In the genomic region with DNA sequence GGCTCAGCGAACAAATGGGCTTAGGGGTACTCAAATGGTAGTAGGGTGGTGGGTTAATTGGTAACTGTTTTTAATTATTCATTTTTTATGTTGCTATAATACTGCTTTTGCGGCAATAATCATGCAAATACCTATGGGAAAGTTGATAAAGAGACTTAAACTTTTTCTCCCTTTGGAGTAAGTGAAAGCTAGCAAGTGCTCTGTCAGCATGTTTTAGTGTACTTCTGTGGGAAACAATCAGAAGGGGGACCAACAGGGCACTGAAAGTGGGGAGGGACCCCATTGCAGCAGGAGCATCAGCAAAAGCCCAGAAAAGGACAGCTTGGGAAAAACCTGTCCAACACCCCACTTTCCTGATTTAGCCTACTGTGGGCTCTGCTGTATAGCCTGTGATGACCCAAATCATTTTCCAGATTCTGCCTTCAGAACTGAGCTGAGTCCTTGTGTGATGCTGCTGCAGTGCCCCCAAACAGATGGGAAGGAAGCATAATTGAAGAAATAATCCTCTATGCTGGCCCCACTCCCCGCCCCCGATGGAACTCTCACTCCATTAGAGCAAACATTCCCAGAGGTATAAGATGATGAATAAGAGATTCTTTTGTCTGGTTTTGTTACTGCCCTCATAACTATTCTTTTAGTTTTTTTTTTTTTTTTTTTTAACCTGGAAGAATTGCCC, we compare ENCODE assay signal across 22 cellular contexts.
DNase-seq lines count a peak whose midpoint lies in the region; ATAC-seq and TF ChIP-seq lines count a peak whose summit lies in the region.
"Had no signal": no experiment of that assay in that cellular context is flagged by ENCODE, and none has a peak within 500 bp of the region (broad histone marks: within the 10 kb centered on the region; RNA-seq: fewer than 3 reads in every experiment).

No MANE protein-coding gene starts in this region.

- H3K23ac ChIP-seq in IMR-90 (ENCODE audit: low read depth, low read length) (no peak overlapping the region), neuronal stem cell (ENCODE audit: low read depth, low read length, poor library complexity) (no peak overlapping the region)

- H3K4me1 Mint-ChIP-seq in activated CD4-positive, alpha-beta memory T cell treated with anti-CD3 and anti-CD28 coated beads, Interleukin-2, amount 10 ng/mL, durations not matched to agents 7 days and 5 days: no peaks in the 10 kb centered on the region
- H3K4me1 Mint-ChIP-seq: activated T-helper 17 cell treated with anti-CD3 and anti-CD28 coated beads, Interleukin-2, amount 50 U/mL, for 72 hours; immature natural killer cell had no signal

- H2BK20ac ChIP-seq in IMR-90 (ENCODE audit: low read depth, low read length): no peak overlapping the region

- POLR2A ChIA-PET in IMR-90 (lab: Charles Lee; ENCODE audit: unreplicated experiment): no interaction called here
- POLR2A ChIA-PET in activated CD4-positive, alpha-beta memory T cell treated with anti-CD3 and anti-CD28 coated beads, Interleukin-2, amount 10 ng/mL, durations not matched to agents 7 days and 5 days (lab: Charles Lee): no interaction called here

- no peak overlapping the region for H2BK12ac ChIP-seq in neuronal stem cell (ENCODE audit: low read length)

- H4K91ac ChIP-seq in IMR-90 (ENCODE audit: insufficient read depth, low read depth, low read length): no peak overlapping the region
- H4K91ac ChIP-seq in neuronal stem cell (ENCODE audit: low read depth, low read length, poor library complexity): no peak overlapping the region

- WGBS in IMR-90 (ENCODE audit: extremely low coverage in 2 of 2, insufficient read length in 1 of 2), 2 experiments: no CpG with 5 or more reads among the region's 4 CpGs
- WGBS in neuronal stem cell (ENCODE audit: extremely low coverage in 2 of 2, insufficient read length in 2 of 2, insufficient replicate concordance in 1 of 2), 2 donors: no CpG with 5 or more reads among the region's 4 CpGs

- no peak overlapping the region for H3K9ac ChIP-seq in IMR-90 (ENCODE audit: low read depth, low read length)
- H3K9ac ChIP-seq in rectal smooth muscle tissue (ENCODE audit: low read length): no peak overlapping the region
- no peak overlapping the region for H3K9ac ChIP-seq in neuronal stem cell (ENCODE audit: low read depth, low read length, poor library complexity)

- ATAC-seq in IMR-90 (ENCODE audit: low read depth): no peak
- ATAC-seq in HG03571 (IDR thresholded peaks at IDR 0.05; ENCODE audit: unreplicated experiment): no peak
- ATAC-seq: activated T-helper 17 cell treated with anti-CD3 and anti-CD28 coated beads, Interleukin-2, amount 50 U/mL, for 72 hours; body of pancreas; stimulated activated naive B cell treated with anti-CD40 and anti-IgM and Interleukin-4, amounts not matched to agents 10 μg/mL and 1 μg/mL and 100 μg/mL, for 72 hours had no signal

- H3K18ac ChIP-seq in IMR-90 (ENCODE audit: low read depth, low read length) (no peak overlapping the region; the same call in 1 of the 2 replicates), neuronal stem cell (ENCODE audit: low read length) (no peak overlapping the region)

- H3K4me3 ChIP-seq in IMR-90 (ENCODE audit: insufficient read depth, low read depth, low read length) (no peak overlapping the region), coronary artery (peak overlapping the region; percentile 52), rectal smooth muscle tissue (ENCODE audit: low read length) (no peak overlapping the region), neuronal stem cell (ENCODE audit: low read length in 2 of 2) (no peak overlapping the region)
- H3K4me3 ChIP-seq: body of pancreas, HAP-1, lower lobe of right lung had no signal

- H4K8ac ChIP-seq in IMR-90 (ENCODE audit: low read depth in 2 of 2, low read length in 2 of 2): no peak overlapping the region
- no peak overlapping the region for H4K8ac ChIP-seq in neuronal stem cell (ENCODE audit: low read depth, low read length)

- H3K27me3 ChIP-seq in IMR-90 (ENCODE audit: control insufficient read depth, insufficient read depth, low read length): no peaks in the 10 kb centered on the region
- H3K27me3 ChIP-seq in rectal smooth muscle tissue (ENCODE audit: control insufficient read depth, insufficient read depth, low read length): no peaks in the 10 kb centered on the region
- H3K27me3 ChIP-seq in neuronal stem cell (ENCODE audit: control insufficient read depth in 3 of 3, insufficient read depth in 3 of 3, low read depth in 1 of 3, low read length in 3 of 3): peaks cover 0 to 24% (median 0%) of the 10 kb centered on the region in 3 experiments
- H3K27me3 ChIP-seq: body of pancreas, tibial artery had no signal

- no peak overlapping the region for H3K56ac ChIP-seq in IMR-90 (ENCODE audit: extremely low read depth, insufficient read depth, low read length)

- peak; percentile 57 for DNase-seq in AG20443 (ENCODE audit: low spot score)
- peak; percentile 4 for DNase-seq in IMR-90
- no peak for DNase-seq in coronary artery (ENCODE audit: low spot score)
- no peak for DNase-seq in neuronal stem cell (ENCODE audit: low spot score)
- no peak for DNase-seq in activated CD4-positive, alpha-beta memory T cell treated with anti-CD3 and anti-CD28 coated beads, Interleukin-2, amount 10 ng/mL, durations not matched to agents 7 days and 5 days
- DNase-seq: activated CD4-positive, alpha-beta T cell treated with anti-CD3 and anti-CD28 coated beads for 4 hours; activated naive CD8-positive, alpha-beta T cell treated with anti-CD3 and anti-CD28 coated beads for 36 hours; AML-193; body of pancreas; endodermal cell; immature natural killer cell; lower lobe of right lung; NCI-H1092; NCI-H1930; NCI-H510A treated with DMSO at 0.1 percent for 48 hours; stimulated activated CD4-positive, alpha-beta T cell treated with anti-CD3 and anti-CD28 coated beads, Interleukin-1b, Interleukin-23, amount 100 ng/mL, for 48 hours; stimulated activated naive B cell treated with anti-CD40 and anti-IgM and Interleukin-4, amounts not matched to agents 10 μg/mL and 1 μg/mL and 100 μg/mL, for 72 hours had no signal

- no peak overlapping the region for H2AFZ ChIP-seq in IMR-90 (replicated peaks; ENCODE audit: low read length, poor library complexity)
- H2AFZ ChIP-seq in neuronal stem cell (ENCODE audit: low read length): no peak overlapping the region

- intact Hi-C loops in IMR-90 (cut with micrococcal nuclease): no loop called here

- H2BK15ac ChIP-seq in IMR-90 (ENCODE audit: low read depth, low read length) (no peak overlapping the region), neuronal stem cell (ENCODE audit: low read length) (no peak overlapping the region)

- dilution Hi-C loops in IMR-90 (cut with HindIII; ENCODE audit: low sequenced_read_pairs, unreplicated experiment): no loop called here

- no peaks in the 10 kb centered on the region for H3K36me3 Mint-ChIP-seq in activated CD4-positive, alpha-beta memory T cell treated with anti-CD3 and anti-CD28 coated beads, Interleukin-2, amount 10 ng/mL, durations not matched to agents 7 days and 5 days (ENCODE audit: low read depth)
- H3K36me3 Mint-ChIP-seq: activated naive CD8-positive, alpha-beta T cell treated with anti-CD3 and anti-CD28 coated beads for 36 hours; immature natural killer cell had no signal

- TF ChIP-seq CTCF in IMR-90 (conservative IDR thresholded peaks at IDR 0.05; ENCODE audit: low read depth, low read length) (no peak), coronary artery (IDR thresholded peaks at IDR 0.05) (no peak)

- H2BK120ac ChIP-seq in IMR-90 (ENCODE audit: low read depth, low read length) (no peak overlapping the region), neuronal stem cell (ENCODE audit: low read depth, low read length) (no peak overlapping the region)

- no peaks in the 10 kb centered on the region for H3K9me1 ChIP-seq in IMR-90 (ENCODE audit: insufficient read depth, low read length)

- H3K36me3 ChIP-seq in IMR-90 (ENCODE audit: control insufficient read depth, insufficient read depth, low read length) (no peaks in the 10 kb centered on the region), rectal smooth muscle tissue (ENCODE audit: control insufficient read depth, insufficient read depth, low read length) (no peaks in the 10 kb centered on the region), neuronal stem cell (replicated peaks in 1 of 2; ENCODE audit: control insufficient read depth in 2 of 2, insufficient read depth in 2 of 2, low read length in 2 of 2) (no peaks in the 10 kb centered on the region)
- H3K36me3 ChIP-seq: HAP-1, lower lobe of right lung, tibial artery had no signal

- no peak overlapping the region for H2BK5ac ChIP-seq in IMR-90 (ENCODE audit: low read depth, low read length, poor library complexity, severe bottlenecking)
- no peak overlapping the region for H2BK5ac ChIP-seq in neuronal stem cell (ENCODE audit: low read length)

- no peaks in the 10 kb centered on the region for H4K20me1 ChIP-seq in IMR-90 (ENCODE audit: insufficient read depth, low read length)

- no peak overlapping the region for H3K14ac ChIP-seq in IMR-90 (replicated peaks; ENCODE audit: low read depth, low read length)
- no peak overlapping the region for H3K14ac ChIP-seq in neuronal stem cell (ENCODE audit: low read length)

- H3K4me3 Mint-ChIP-seq in activated CD4-positive, alpha-beta memory T cell treated with anti-CD3 and anti-CD28 coated beads, Interleukin-2, amount 10 ng/mL, durations not matched to agents 7 days and 5 days: no peak overlapping the region
- H3K4me3 Mint-ChIP-seq: activated naive CD8-positive, alpha-beta T cell treated with anti-CD3 and anti-CD28 coated beads for 36 hours; activated T-helper 17 cell treated with anti-CD3 and anti-CD28 coated beads, Interleukin-2, amount 50 U/mL, for 72 hours; endodermal cell; immature natural killer cell; stimulated activated naive B cell treated with anti-CD40 and anti-IgM and Interleukin-4, amounts not matched to agents 10 μg/mL and 1 μg/mL and 100 μg/mL, for 72 hours had no signal

- no TSS peak for BruUV-seq in IMR-90 (replicated peaks; lab: Mats Ljungman, UMichigan)

- no peak overlapping the region for H3K27ac Mint-ChIP-seq in activated CD4-positive, alpha-beta memory T cell treated with anti-CD3 and anti-CD28 coated beads, Interleukin-2, amount 10 ng/mL, durations not matched to agents 7 days and 5 days
- H3K27ac Mint-ChIP-seq: activated naive CD8-positive, alpha-beta T cell treated with anti-CD3 and anti-CD28 coated beads for 36 hours; activated T-helper 17 cell treated with anti-CD3 and anti-CD28 coated beads, Interleukin-2, amount 50 U/mL, for 72 hours; endodermal cell; immature natural killer cell; stimulated activated naive B cell treated with anti-CD40 and anti-IgM and Interleukin-4, amounts not matched to agents 10 μg/mL and 1 μg/mL and 100 μg/mL, for 72 hours had no signal

- H3K4me2 ChIP-seq in IMR-90 (ENCODE audit: low read depth, low read length) (no peak overlapping the region), neuronal stem cell (ENCODE audit: insufficient read depth, low read length, poor library complexity, severe bottlenecking) (no peak overlapping the region)

- H4K5ac ChIP-seq in IMR-90 (ENCODE audit: low read depth, low read length): no peak overlapping the region

- H2AK5ac ChIP-seq in IMR-90 (ENCODE audit: low read depth, low read length) (no peak overlapping the region), neuronal stem cell (ENCODE audit: low read depth, low read length) (no peak overlapping the region)

- H3K27me3 Mint-ChIP-seq in activated CD4-positive, alpha-beta memory T cell treated with anti-CD3 and anti-CD28 coated beads, Interleukin-2, amount 10 ng/mL, durations not matched to agents 7 days and 5 days: no peaks in the 10 kb centered on the region
- H3K27me3 Mint-ChIP-seq: activated naive CD8-positive, alpha-beta T cell treated with anti-CD3 and anti-CD28 coated beads for 36 hours; activated T-helper 17 cell treated with anti-CD3 and anti-CD28 coated beads, Interleukin-2, amount 50 U/mL, for 72 hours; stimulated activated naive B cell treated with anti-CD40 and anti-IgM and Interleukin-4, amounts not matched to agents 10 μg/mL and 1 μg/mL and 100 μg/mL, for 72 hours had no signal

- TF ChIP-seq POLR2A in IMR-90 (IDR thresholded peaks at IDR 0.05; ENCODE audit: low read depth, low read length): no peak

- in situ Hi-C loops in IMR-90 (cut with MboI; ENCODE audit: low sequenced_read_pairs): no loop called here

- H3K27ac ChIP-seq in IMR-90 (ENCODE audit: insufficient read depth, low read length) (no peak overlapping the region), coronary artery (peak overlapping the region; percentile 55 to 76), rectal smooth muscle tissue (ENCODE audit: low read depth, low read length) (peak overlapping the region; percentile 58), neuronal stem cell (replicated peaks; ENCODE audit: low read length) (no peak overlapping the region)

- H3K4ac ChIP-seq in IMR-90 (ENCODE audit: low read depth, low read length): no peak overlapping the region
- no peak overlapping the region for H3K4ac ChIP-seq in neuronal stem cell (ENCODE audit: low read length)

- H3K79me1 ChIP-seq in IMR-90 (ENCODE audit: low read depth in 1 of 2, low read length in 2 of 2) (no peaks in the 10 kb centered on the region), neuronal stem cell (ENCODE audit: low read depth, low read length) (no peaks in the 10 kb centered on the region)

- H3K9me3 ChIP-seq in IMR-90 (ENCODE audit: control insufficient read depth, insufficient read depth, low read length) (no peaks in the 10 kb centered on the region), neuronal stem cell (replicated peaks in 1 of 2; ENCODE audit: control insufficient read depth in 2 of 2, insufficient read depth in 1 of 2, low read depth in 1 of 2, low read length in 2 of 2) (no peaks in the 10 kb centered on the region)
- H3K9me3 ChIP-seq: body of pancreas, HAP-1, lower lobe of right lung, tibial artery had no signal

- CTCF ChIA-PET in IMR-90 (lab: Yijun Ruan, JAX): interaction anchor here (0.6 kb wide), 1 partner anchor 20 kb away, joined by 3 read pairs; no protein-coding TSS in a partner anchor
- CTCF ChIA-PET in activated CD4-positive, alpha-beta memory T cell treated with anti-CD3 and anti-CD28 coated beads, Interleukin-2, amount 10 ng/mL, durations not matched to agents 7 days and 5 days (lab: Charles Lee): no interaction called here

- H3K4me1 ChIP-seq in IMR-90 (ENCODE audit: control insufficient read depth, insufficient read depth, low read length): peaks cover 9% of the 10 kb centered on the region
- H3K4me1 ChIP-seq in rectal smooth muscle tissue (ENCODE audit: control insufficient read depth, insufficient read depth, low read length): no peaks in the 10 kb centered on the region
- H3K4me1 ChIP-seq in neuronal stem cell (ENCODE audit: control insufficient read depth in 2 of 2, insufficient read depth in 1 of 2, low read depth in 1 of 2, low read length in 2 of 2): peaks cover 4 to 24% of the 10 kb centered on the region in 2 donors
- H3K4me1 ChIP-seq: body of pancreas, lower lobe of right lung had no signal

- no peak overlapping the region for H2AK9ac ChIP-seq in IMR-90 (replicated peaks; ENCODE audit: low read depth, low read length, poor library complexity)

- TF ChIP-seq RAD21 in IMR-90 (IDR thresholded peaks at IDR 0.05; ENCODE audit: low read length): no peak

- no peaks in the 10 kb centered on the region for H3K9me3 Mint-ChIP-seq in activated CD4-positive, alpha-beta memory T cell treated with anti-CD3 and anti-CD28 coated beads, Interleukin-2, amount 10 ng/mL, durations not matched to agents 7 days and 5 days
- H3K9me3 Mint-ChIP-seq: activated naive CD8-positive, alpha-beta T cell treated with anti-CD3 and anti-CD28 coated beads for 36 hours; activated T-helper 17 cell treated with anti-CD3 and anti-CD28 coated beads, Interleukin-2, amount 50 U/mL, for 72 hours; immature natural killer cell; stimulated activated naive B cell treated with anti-CD40 and anti-IgM and Interleukin-4, amounts not matched to agents 10 μg/mL and 1 μg/mL and 100 μg/mL, for 72 hours had no signal

Comparison
In these comparisons a context has a peak if more than half of its experiments do, and no peak if none do; other contexts are left out.
1. DNase-seq: peak in AG20443 (single experiment) and IMR-90 (single experiment); none in coronary artery (single experiment), neuronal stem cell (single experiment) and activated CD4-positive, alpha-beta memory T cell treated with anti-CD3 and anti-CD28 coated beads, Interleukin-2, amount 10 ng/mL, durations not matched to agents 7 days and 5 days (single experiment).
2. H3K27ac ChIP-seq: peak in coronary artery (2 of 2) and rectal smooth muscle tissue (single experiment); none in IMR-90 (single experiment) and neuronal stem cell (single experiment).